21 cellular contexts compared by ENCODE assay signal in genomic region chr13:50268500-50268899, GRCh38.
A peak's percentile ranks its signal among the peaks of the same experiment; 100 is the strongest.
DNase-seq lines count a peak whose midpoint lies in the region; ATAC-seq, FAIRE-seq and TF ChIP-seq lines count a peak whose summit lies in the region.
"Had no signal": no experiment of that assay in that cellular context is flagged by ENCODE, and none has a peak within 500 bp of the region (broad histone marks: within the 10 kb centered on the region; RNA-seq: fewer than 3 reads in every experiment).

No MANE protein-coding gene starts in this region.

- TF ChIP-seq CTCF in DOHH2 (IDR thresholded peaks at IDR 0.05; ENCODE audit: low read depth, low read length, poor library complexity, severe bottlenecking) (peak; percentile 39), OCI-LY7 (conservative IDR thresholded peaks at IDR 0.05; ENCODE audit: low read length) (peak; percentile 65), osteocyte (IDR thresholded peaks at IDR 0.05) (peak; percentile 25)

- intact Hi-C loops in OCI-LY7 (cut with micrococcal nuclease; ENCODE audit: unreplicated experiment): no loop called here

- no peaks in the 10 kb centered on the region for H3K36me3 Mint-ChIP-seq in osteocyte (ENCODE audit: unreplicated experiment)

- H3K27ac Mint-ChIP-seq in osteocyte (ENCODE audit: unreplicated experiment): no peak overlapping the region
- H3K27ac Mint-ChIP-seq: activated CD4-positive, alpha-beta T cell treated with anti-CD3 and anti-CD28 coated beads for 36 hours; activated naive CD4-positive, alpha-beta T cell treated with anti-CD3 and anti-CD28 coated beads for 36 hours; T-helper 2 cell treated with Interferon-gamma antibody and Interleukin-4, amounts not matched to agents 5 μg/mL and 100 μg/mL, for 36 hours had no signal

- POLR2A ChIA-PET in OCI-LY7 (lab: Charles Lee): no interaction called here

- H3K79me2 ChIP-seq in DOHH2 (ENCODE audit: control insufficient read depth, low read length): no peaks in the 10 kb centered on the region
- H3K79me2 ChIP-seq in OCI-LY7 (ENCODE audit: insufficient read depth, low read depth, low read length): no peaks in the 10 kb centered on the region

- FAIRE-seq in endometrium (lab: Jason Lieb, UNC): peak; percentile 57
- FAIRE-seq: K562 had no signal

- no peak overlapping the region for H3K4me3 ChIP-seq in DOHH2 (ENCODE audit: low read length)
- no peak overlapping the region for H3K4me3 ChIP-seq in OCI-LY7 (ENCODE audit: low read depth, low read length, poor library complexity, severe bottlenecking)
- H3K4me3 ChIP-seq: BLaER1 treated with 17β-estradiol and CSF1 and Interleukin-3, amounts not matched to agents 10 nM and 100 nM; body of pancreas; K562; mucosa of descending colon; ovary had no signal

- no peak for ATAC-seq in HG03521 (IDR thresholded peaks at IDR 0.05; ENCODE audit: unreplicated experiment)
- ATAC-seq: activated CD4-positive, alpha-beta T cell treated with anti-CD3 and anti-CD28 coated beads for 36 hours; K562; mucosa of descending colon had no signal

- no peaks in the 10 kb centered on the region for H3K9me3 Mint-ChIP-seq in osteocyte (ENCODE audit: unreplicated experiment)
- H3K9me3 Mint-ChIP-seq: activated naive CD4-positive, alpha-beta T cell treated with anti-CD3 and anti-CD28 coated beads for 36 hours; T-helper 2 cell treated with Interferon-gamma antibody and Interleukin-4, amounts not matched to agents 5 μg/mL and 100 μg/mL, for 36 hours had no signal

- H3K27me3 ChIP-seq in DOHH2 (ENCODE audit: control insufficient read depth, low read length): no peaks in the 10 kb centered on the region
- H3K27me3 ChIP-seq: BLaER1 treated with 17β-estradiol and CSF1 and Interleukin-3, amounts not matched to agents 10 nM and 100 nM; body of pancreas; ovary had no signal

- no peaks in the 10 kb centered on the region for H3K36me3 ChIP-seq in DOHH2 (ENCODE audit: control insufficient read depth, low read length)
- no peaks in the 10 kb centered on the region for H3K36me3 ChIP-seq in OCI-LY7 (ENCODE audit: insufficient read depth, low read length)
- H3K36me3 ChIP-seq: BLaER1 treated with 17β-estradiol and CSF1 and Interleukin-3, amounts not matched to agents 10 nM and 100 nM; ovary had no signal

- CTCF ChIA-PET in OCI-LY7 (lab: Charles Lee; ENCODE audit: unreplicated experiment): no interaction called here

- H2AFZ ChIP-seq in OCI-LY7 (ENCODE audit: low read length): no peak overlapping the region

- H3K4me2 ChIP-seq in DOHH2 (ENCODE audit: low read length): no peak overlapping the region
- H3K4me2 ChIP-seq in OCI-LY7 (ENCODE audit: low read length): no peak overlapping the region
- H3K4me2 ChIP-seq: BLaER1 treated with 17β-estradiol and CSF1 and Interleukin-3, amounts not matched to agents 10 nM and 100 nM had no signal

- no peak for DNase-seq in OCI-LY7 (ENCODE audit: low spot score)
- DNase-seq in osteocyte (ENCODE audit: extremely low spot score, unreplicated experiment): no peak
- DNase-seq in caudate nucleus (lab: John Stamatoyannopoulos, UW): no peak
- no peak for DNase-seq in DMS 273 (lab: John Stamatoyannopoulos, UW; ENCODE audit: unreplicated experiment)
- DNase-seq: activated CD4-positive, alpha-beta T cell treated with anti-CD3 and anti-CD28 coated beads for 36 hours; activated CD8-positive, alpha-beta memory T cell treated with anti-CD3 and anti-CD28 coated beads, Interleukin-2, amount 50 U/mL, for 4 hours; activated naive CD4-positive, alpha-beta T cell treated with anti-CD3 and anti-CD28 coated beads for 36 hours; DMS79; mucosa of descending colon; NCI-H2171; ovary; SHP77; stimulated activated CD4-positive, alpha-beta T cell treated with anti-CD3 and anti-CD28 coated beads, Interleukin-2, amount 100 ng/mL, for 48 hours had no signal

- H3K4me1 ChIP-seq in DOHH2 (ENCODE audit: control insufficient read depth, low read length) (no peaks in the 10 kb centered on the region), OCI-LY7 (ENCODE audit: insufficient read depth, low read length, poor library complexity, severe bottlenecking) (peaks cover 6% of the 10 kb centered on the region)

- H3K27ac ChIP-seq in DOHH2 (ENCODE audit: low read depth, low read length) (no peak overlapping the region), OCI-LY7 (ENCODE audit: low read depth, low read length, poor library complexity, severe bottlenecking) (no peak overlapping the region), caudate nucleus (ENCODE audit: low read depth, low read length) (no peak overlapping the region)
- H3K27ac ChIP-seq: BLaER1 treated with 17β-estradiol and CSF1 and Interleukin-3, amounts not matched to agents 10 nM and 100 nM; body of pancreas; HL-60; ovary had no signal

- no TSS peak for BruUV-seq in OCI-LY7 (replicated peaks; lab: Mats Ljungman, UMichigan)

- no peaks in the 10 kb centered on the region for H3K9me2 ChIP-seq in DOHH2 (replicated peaks; ENCODE audit: control insufficient read depth, low read length)
- H3K9me2 ChIP-seq in OCI-LY7 (ENCODE audit: insufficient read depth, low read length): no peaks in the 10 kb centered on the region

- H3K27me3 Mint-ChIP-seq in osteocyte (ENCODE audit: unreplicated experiment): no peaks in the 10 kb centered on the region

- peaks cover 2% of the 10 kb centered on the region for H3K4me1 Mint-ChIP-seq in osteocyte (ENCODE audit: unreplicated experiment)
- H3K4me1 Mint-ChIP-seq: activated CD4-positive, alpha-beta T cell treated with anti-CD3 and anti-CD28 coated beads for 36 hours had no signal

- no peaks in the 10 kb centered on the region for H3F3A ChIP-seq in DOHH2 (ENCODE audit: control insufficient read depth, insufficient read depth)

- no peaks in the 10 kb centered on the region for H4K20me1 ChIP-seq in DOHH2 (ENCODE audit: control insufficient read depth, insufficient read depth, low read depth, low read length)
- H4K20me1 ChIP-seq in OCI-LY7 (ENCODE audit: insufficient read depth, low read length): no peaks in the 10 kb centered on the region
- H4K20me1 ChIP-seq: BLaER1 treated with 17β-estradiol and CSF1 and Interleukin-3, amounts not matched to agents 10 nM and 100 nM had no signal

- H3K9me3 ChIP-seq in DOHH2 (ENCODE audit: control insufficient read depth, insufficient read depth, low read length) (no peaks in the 10 kb centered on the region), OCI-LY7 (ENCODE audit: low read length) (no peaks in the 10 kb centered on the region)
- H3K9me3 ChIP-seq: body of pancreas, mucosa of descending colon had no signal

- H3K4me3 Mint-ChIP-seq in osteocyte (ENCODE audit: unreplicated experiment): no peak overlapping the region
- H3K4me3 Mint-ChIP-seq: activated CD4-positive, alpha-beta T cell treated with anti-CD3 and anti-CD28 coated beads for 36 hours; activated naive CD4-positive, alpha-beta T cell treated with anti-CD3 and anti-CD28 coated beads for 36 hours; T-helper 2 cell treated with Interferon-gamma antibody and Interleukin-4, amounts not matched to agents 5 μg/mL and 100 μg/mL, for 36 hours had no signal
